Comparison of ENCODE assay signal across 8 cellular contexts in the genomic region with DNA sequence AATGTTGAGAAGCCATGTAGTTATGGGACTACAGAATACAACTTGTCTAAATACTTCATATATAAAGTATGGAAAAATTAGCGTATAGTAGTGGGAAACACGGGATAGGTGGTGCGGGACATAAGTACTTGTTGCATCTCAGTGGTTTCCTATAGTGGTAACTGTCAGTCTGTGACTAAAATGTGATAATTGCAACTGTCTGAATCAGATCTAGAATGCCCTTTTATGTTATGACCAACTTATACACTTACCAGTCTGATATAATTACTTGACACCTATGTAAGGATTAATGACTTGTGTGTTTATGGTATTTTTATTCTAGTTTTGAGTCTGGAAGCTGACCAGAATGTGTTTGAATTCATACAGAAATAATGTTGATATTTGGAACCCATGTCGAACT. TPM values are rescaled to one million over a fixed set of nuclear protein-coding genes. Genes with fewer than 3 reads are reported as not detected.
"Had no signal": no experiment of that assay in that cellular context is flagged by ENCODE, and none has a peak within 500 bp of the region (broad histone marks: within the 10 kb centered on the region; RNA-seq: fewer than 3 reads in every experiment).

No MANE protein-coding gene starts in this region.

RNA-seq across cellular contexts. Expression of gene CD8B, which starts 9.3 kb away (rescaled TPM):
- total RNA-seq: LHCN-M2, MCF 10A, NCI-H460, OCI-LY7, PC-9, RPMI7951, SJCRH30, SK-MEL-5 had no signal
